ENCODE assay signal across 1 cellular context in the genomic region with DNA sequence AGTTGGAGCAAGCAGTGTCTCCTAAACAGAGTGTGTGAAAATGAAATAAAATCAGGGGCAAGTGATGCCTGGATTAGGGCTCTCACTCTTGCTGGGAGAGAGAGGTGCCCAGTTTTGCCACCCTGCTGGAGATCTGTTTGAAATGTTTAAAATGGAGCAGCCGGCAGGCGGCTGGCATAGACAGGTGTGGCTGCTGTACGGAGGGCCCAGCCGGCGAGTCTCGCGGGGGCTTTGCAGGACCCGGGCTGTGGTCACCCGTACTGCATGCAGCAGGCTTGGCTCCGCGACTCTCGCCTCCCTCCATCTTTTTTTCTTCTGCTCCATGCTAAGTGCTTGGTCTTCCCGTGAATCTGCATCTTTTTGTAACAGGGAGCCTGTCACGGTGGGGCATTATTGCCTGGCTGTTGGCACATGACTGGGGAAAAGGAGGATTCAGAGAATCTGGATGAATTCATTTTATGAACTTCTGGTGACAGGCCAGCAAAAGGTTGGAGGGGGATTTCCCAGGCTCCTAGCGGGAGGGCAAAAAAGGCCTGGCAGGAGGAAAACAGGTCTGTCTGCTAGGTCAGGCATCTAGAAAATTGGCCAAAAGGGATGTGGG.
TF ChIP-seq lines count a peak whose summit lies in the region.

No MANE protein-coding gene starts in this region.

TF ChIP-seq in K562, 482 proteins besides CTCF, POLR2A, EP300 and RAD21 (continued from another document):
- TF ChIP-seq NKRF (IDR thresholded peaks at IDR 0.05; ENCODE audit: borderline replicate concordance) (no peak), RBBP5 (IDR thresholded peaks at IDR 0.05; ENCODE audit: borderline replicate concordance, insufficient read depth, low read length, poor library complexity, severe bottlenecking) (peak; percentile 16)
